In genomic region chr17:76376318-76377133, GRCh38 we compare ENCODE assay signal across 1 cellular context.
TF ChIP-seq lines count a peak whose summit lies in the region.

No MANE protein-coding gene starts in this region.

TF ChIP-seq in HepG2, 621 proteins besides CTCF, POLR2A, EP300 and RAD21 (continued from another document and continues in another):
- TF ChIP-seq HMGXB3 (CRISPR knock-in tag; IDR thresholded peaks at IDR 0.05; ENCODE audit: borderline replicate concordance) (peak; percentile 65; the same call in 1 of the 2 replicates), TFDP2 (CRISPR knock-in tag; IDR thresholded peaks at IDR 0.05) (no peak), NR0B2 (CRISPR knock-in tag; IDR thresholded peaks at IDR 0.05) (peak; percentile 52; the same call in 1 of the 2 replicates), FIP1L1 (IDR thresholded peaks at IDR 0.05; ENCODE audit: borderline replicate concordance, insufficient read depth, low read depth, low read length) (no peak), ZSCAN12 (CRISPR knock-in tag; IDR thresholded peaks at IDR 0.05) (no peak; the same call in 1 of the 2 replicates), GATAD2A (CRISPR knock-in tag; IDR thresholded peaks at IDR 0.05) (peak; percentile 95), KLF15 (CRISPR knock-in tag; IDR thresholded peaks at IDR 0.05; ENCODE audit: borderline replicate concordance) (peak; percentile 93), POLR2AphosphoS5 (IDR thresholded peaks at IDR 0.05; ENCODE audit: low read depth, low read length) (peak; percentile 87), GATAD1 (CRISPR knock-in tag; IDR thresholded peaks at IDR 0.05) (peak; percentile 63; the same call in 1 of the 2 replicates), PAF1 (CRISPR knock-in tag; IDR thresholded peaks at IDR 0.05) (no peak), XRCC5 (optimal IDR thresholded peaks at IDR 0.05; ENCODE audit: low read length) (peak; percentile 43), SKI (IDR thresholded peaks at IDR 0.05; ENCODE audit: partially characterized antibody) (peak; percentile 64), ZBED4 (CRISPR knock-in tag; IDR thresholded peaks at IDR 0.05; ENCODE audit: borderline replicate concordance) (peak; percentile 88), KAT7 (CRISPR knock-in tag; IDR thresholded peaks at IDR 0.05; ENCODE audit: borderline replicate concordance) (no peak), E2F5 (CRISPR knock-in tag; conservative IDR thresholded peaks at IDR 0.05) (no peak), DNMT1 (CRISPR knock-in tag; IDR thresholded peaks at IDR 0.05) (no peak), ZNF382 (CRISPR knock-in tag; IDR thresholded peaks at IDR 0.05; ENCODE audit: borderline replicate concordance) (no peak), TEAD3 (CRISPR knock-in tag; optimal IDR thresholded peaks at IDR 0.05; ENCODE audit: borderline replicate concordance) (peak; percentile 85), HHEX (CRISPR knock-in tag; IDR thresholded peaks at IDR 0.05) (no peak), ZNF18 (CRISPR knock-in tag; IDR thresholded peaks at IDR 0.05; ENCODE audit: insufficient replicate concordance) (no peak), HIC2 (CRISPR knock-in tag; IDR thresholded peaks at IDR 0.05; ENCODE audit: low read depth) (peak; percentile 67), SP2 (CRISPR knock-in tag; IDR thresholded peaks at IDR 0.05) (no peak), FOXJ3 (CRISPR knock-in tag; IDR thresholded peaks at IDR 0.05; ENCODE audit: borderline replicate concordance) (peak; percentile 99), REXO4 (CRISPR knock-in tag; IDR thresholded peaks at IDR 0.05; ENCODE audit: borderline replicate concordance) (no peak), PTBP1 (IDR thresholded peaks at IDR 0.05; ENCODE audit: low read depth, low read length, poor library complexity, severe bottlenecking) (peak; percentile 50), ZNF557 (CRISPR knock-in tag; IDR thresholded peaks at IDR 0.05) (peak; percentile 86; the same call in 1 of the 2 replicates), ZNF788 (CRISPR knock-in tag; IDR thresholded peaks at IDR 0.05; ENCODE audit: borderline replicate concordance) (peak; percentile 85; the same call in 1 of the 2 replicates), ZNF317 (CRISPR knock-in tag; IDR thresholded peaks at IDR 0.05) (peak; percentile 74), PRDM10 (CRISPR knock-in tag; IDR thresholded peaks at IDR 0.05; ENCODE audit: low read depth) (peak; percentile 78), ZNF749 (CRISPR knock-in tag; IDR thresholded peaks at IDR 0.05; ENCODE audit: borderline replicate concordance) (peak; percentile 82; the same call in 1 of the 2 replicates), ZNF44 (CRISPR knock-in tag; IDR thresholded peaks at IDR 0.05) (no peak; the same call in 1 of the 2 replicates), RNF219 (CRISPR knock-in tag; IDR thresholded peaks at IDR 0.05) (peak; percentile 89; the same call in 1 of the 2 replicates)
